In genomic region chr1:225880636-225881035, GRCh38 we compare ENCODE assay signal across 1 cellular context.
TF ChIP-seq lines count a peak whose summit lies in the region.

No MANE protein-coding gene starts in this region.

TF ChIP-seq in SK-N-SH, 30 proteins besides CTCF, POLR2A, EP300 and RAD21 (continued from another document):
- TF ChIP-seq ZBTB33 (IDR thresholded peaks at IDR 0.05; ENCODE audit: borderline replicate concordance, low read depth) (no peak), RFX5 (IDR thresholded peaks at IDR 0.05; ENCODE audit: low read length) (no peak), MEF2A (IDR thresholded peaks at IDR 0.05; ENCODE audit: borderline replicate concordance, low read depth) (no peak), YY1 (IDR thresholded peaks at IDR 0.05; ENCODE audit: low read depth) (no peak), NRF1 (IDR thresholded peaks at IDR 0.05; ENCODE audit: low read depth, low read length) (no peak), TCF12 (IDR thresholded peaks at IDR 0.05) (no peak), SIN3A (IDR thresholded peaks at IDR 0.05; ENCODE audit: borderline replicate concordance, low read depth, low read length) (no peak), RXRA (IDR thresholded peaks at IDR 0.05; ENCODE audit: borderline replicate concordance, low read depth) (no peak), FOSL2 (IDR thresholded peaks at IDR 0.05; ENCODE audit: borderline replicate concordance, low read depth) (no peak), FOXJ3 (CRISPR knock-in tag; IDR thresholded peaks at IDR 0.05) (no peak), POLR2AphosphoS5 (IDR thresholded peaks at IDR 0.05; ENCODE audit: low read depth, low read length) (no peak), USF1 (IDR thresholded peaks at IDR 0.05; ENCODE audit: borderline replicate concordance, low read depth) (no peak), MAX (IDR thresholded peaks at IDR 0.05; ENCODE audit: low read depth) (no peak), JUND (IDR thresholded peaks at IDR 0.05) (no peak), SMC3 (IDR thresholded peaks at IDR 0.05; ENCODE audit: low read depth, low read length) (no peak), EZH2phosphoT487 (IDR thresholded peaks at IDR 0.05; ENCODE audit: borderline replicate concordance, low read depth) (no peak), CHD2 (IDR thresholded peaks at IDR 0.05; ENCODE audit: low read length, partially characterized antibody) (no peak)
- TF ChIP-seq, protein P1, sequence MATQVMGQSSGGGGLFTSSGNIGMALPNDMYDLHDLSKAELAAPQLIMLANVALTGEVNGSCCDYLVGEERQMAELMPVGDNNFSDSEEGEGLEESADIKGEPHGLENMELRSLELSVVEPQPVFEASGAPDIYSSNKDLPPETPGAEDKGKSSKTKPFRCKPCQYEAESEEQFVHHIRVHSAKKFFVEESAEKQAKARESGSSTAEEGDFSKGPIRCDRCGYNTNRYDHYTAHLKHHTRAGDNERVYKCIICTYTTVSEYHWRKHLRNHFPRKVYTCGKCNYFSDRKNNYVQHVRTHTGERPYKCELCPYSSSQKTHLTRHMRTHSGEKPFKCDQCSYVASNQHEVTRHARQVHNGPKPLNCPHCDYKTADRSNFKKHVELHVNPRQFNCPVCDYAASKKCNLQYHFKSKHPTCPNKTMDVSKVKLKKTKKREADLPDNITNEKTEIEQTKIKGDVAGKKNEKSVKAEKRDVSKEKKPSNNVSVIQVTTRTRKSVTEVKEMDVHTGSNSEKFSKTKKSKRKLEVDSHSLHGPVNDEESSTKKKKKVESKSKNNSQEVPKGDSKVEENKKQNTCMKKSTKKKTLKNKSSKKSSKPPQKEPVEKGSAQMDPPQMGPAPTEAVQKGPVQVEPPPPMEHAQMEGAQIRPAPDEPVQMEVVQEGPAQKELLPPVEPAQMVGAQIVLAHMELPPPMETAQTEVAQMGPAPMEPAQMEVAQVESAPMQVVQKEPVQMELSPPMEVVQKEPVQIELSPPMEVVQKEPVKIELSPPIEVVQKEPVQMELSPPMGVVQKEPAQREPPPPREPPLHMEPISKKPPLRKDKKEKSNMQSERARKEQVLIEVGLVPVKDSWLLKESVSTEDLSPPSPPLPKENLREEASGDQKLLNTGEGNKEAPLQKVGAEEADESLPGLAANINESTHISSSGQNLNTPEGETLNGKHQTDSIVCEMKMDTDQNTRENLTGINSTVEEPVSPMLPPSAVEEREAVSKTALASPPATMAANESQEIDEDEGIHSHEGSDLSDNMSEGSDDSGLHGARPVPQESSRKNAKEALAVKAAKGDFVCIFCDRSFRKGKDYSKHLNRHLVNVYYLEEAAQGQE (IDR thresholded peaks at IDR 0.05; ENCODE audit: low read depth, low read length): no peak
- TF ChIP-seq, protein P2, sequence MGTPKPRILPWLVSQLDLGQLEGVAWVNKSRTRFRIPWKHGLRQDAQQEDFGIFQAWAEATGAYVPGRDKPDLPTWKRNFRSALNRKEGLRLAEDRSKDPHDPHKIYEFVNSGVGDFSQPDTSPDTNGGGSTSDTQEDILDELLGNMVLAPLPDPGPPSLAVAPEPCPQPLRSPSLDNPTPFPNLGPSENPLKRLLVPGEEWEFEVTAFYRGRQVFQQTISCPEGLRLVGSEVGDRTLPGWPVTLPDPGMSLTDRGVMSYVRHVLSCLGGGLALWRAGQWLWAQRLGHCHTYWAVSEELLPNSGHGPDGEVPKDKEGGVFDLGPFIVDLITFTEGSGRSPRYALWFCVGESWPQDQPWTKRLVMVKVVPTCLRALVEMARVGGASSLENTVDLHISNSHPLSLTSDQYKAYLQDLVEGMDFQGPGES (IDR thresholded peaks at IDR 0.05; ENCODE audit: low read depth, low read length): no peak
